Comparison of ENCODE assay signal across 9 cellular contexts in genomic region chr1:61743716-61744620, GRCh38. TPM values are rescaled to one million over a fixed set of nuclear protein-coding genes. Genes with fewer than 3 reads are reported as not detected.
DNase-seq lines count a peak whose midpoint lies in the region; ATAC-seq and TF ChIP-seq lines count a peak whose summit lies in the region.
"Had no signal": no experiment of that assay in that cellular context is flagged by ENCODE, and none has a peak within 500 bp of the region (broad histone marks: within the 10 kb centered on the region; RNA-seq: fewer than 3 reads in every experiment).

No MANE protein-coding gene starts in this region.

- H3K27ac Mint-ChIP-seq in activated CD4-positive, alpha-beta memory T cell treated with anti-CD3 and anti-CD28 coated beads for 36 hours, result no peak overlapping the region
- H3K27ac Mint-ChIP-seq in glutamatergic neuron (ENCODE audit: unreplicated experiment), result no peak overlapping the region

- peaks cover 16% of the 10 kb centered on the region for H3K4me1 ChIP-seq in smooth muscle cell (ENCODE audit: low read depth)

- H3K4me2 ChIP-seq in smooth muscle cell, result peak overlapping the region; percentile 99

- intact Hi-C loops in activated CD4-positive, alpha-beta memory T cell treated with anti-CD3 and anti-CD28 coated beads for 36 hours (cut with micrococcal nuclease), result no loop called here

- 37% methylated on average over 6 of the region's 6 CpGs for WGBS in smooth muscle cell (ENCODE audit: low lambda C conversion rate)

- H3F3A ChIP-seq in smooth muscle cell (ENCODE audit: low read depth), result peaks cover 5% of the 10 kb centered on the region

- CTCF ChIA-PET in activated CD4-positive, alpha-beta memory T cell treated with anti-CD3 and anti-CD28 coated beads for 36 hours (lab: Charles Lee), result interaction anchor here (0.6 kb wide), 1 partner anchor 14 kb away, joined by 3 read pairs; no protein-coding TSS in a partner anchor

- no peaks in the 10 kb centered on the region for H4K20me1 ChIP-seq in smooth muscle cell (ENCODE audit: low read depth)

- H3K79me2 ChIP-seq in smooth muscle cell (ENCODE audit: low read depth), result peaks cover 21% of the 10 kb centered on the region

- DNase-seq in NCI-H748 (lab: John Stamatoyannopoulos, UW; ENCODE audit: unreplicated experiment) (peak; percentile 10), NCI-H748 treated with DMSO at 0.1 percent for 48 hours (lab: John Stamatoyannopoulos, UW) (no peak), glutamatergic neuron (no peak), smooth muscle cell (lab: John Stamatoyannopoulos, UW; ENCODE audit: unreplicated experiment) (no peak), DMS79 treated with DMSO at 0.1 percent for 48 hours (lab: John Stamatoyannopoulos, UW) (no peak)
- DNase-seq in activated CD4-positive, alpha-beta memory T cell treated with anti-CD3 and anti-CD28 coated beads for 36 hours, result no peak
- DNase-seq in NK-92 treated with Interleukin-12 subunit alpha and Interleukin-12 subunit beta, amount 100 ng/mL, for 24 hours (lab: John Stamatoyannopoulos, UW), result no peak
- DNase-seq: NCI-H446 treated with DMSO at 0.1 percent for 48 hours had no signal

- TF ChIP-seq CTCF in glutamatergic neuron (IDR thresholded peaks at IDR 0.05; ENCODE audit: partially characterized antibody, unreplicated experiment) (no peak), smooth muscle cell (IDR thresholded peaks at IDR 0.05; ENCODE audit: borderline replicate concordance, insufficient read depth, poor library complexity, severe bottlenecking) (no peak)

- no peak overlapping the region for H3K9ac ChIP-seq in smooth muscle cell (ENCODE audit: low read depth)

- H3K4me3 ChIP-seq in smooth muscle cell, result peak overlapping the region; percentile 88

- H3K27ac ChIP-seq in smooth muscle cell (ENCODE audit: low read depth), result no peak overlapping the region

- no peaks in the 10 kb centered on the region for H3K9me3 Mint-ChIP-seq in activated CD4-positive, alpha-beta memory T cell treated with anti-CD3 and anti-CD28 coated beads for 36 hours
- peaks cover 3% of the 10 kb centered on the region for H3K9me3 Mint-ChIP-seq in glutamatergic neuron (ENCODE audit: unreplicated experiment)

- H3K27me3 ChIP-seq in smooth muscle cell (ENCODE audit: low read depth), result no peaks in the 10 kb centered on the region

- no peaks in the 10 kb centered on the region for H3K27me3 Mint-ChIP-seq in activated CD4-positive, alpha-beta memory T cell treated with anti-CD3 and anti-CD28 coated beads for 36 hours
- H3K27me3 Mint-ChIP-seq in glutamatergic neuron (ENCODE audit: unreplicated experiment), result peaks cover 1% of the 10 kb centered on the region

- H3K4me1 Mint-ChIP-seq in activated CD4-positive, alpha-beta memory T cell treated with anti-CD3 and anti-CD28 coated beads for 36 hours (ENCODE audit: low read depth), result peaks cover 30% of the 10 kb centered on the region
- H3K4me1 Mint-ChIP-seq in glutamatergic neuron (ENCODE audit: low read depth, unreplicated experiment), result no peaks in the 10 kb centered on the region

- no peak for ATAC-seq in HG02763 (IDR thresholded peaks at IDR 0.05; ENCODE audit: unreplicated experiment)

- peak overlapping the region; percentile 39 for H3K4me3 Mint-ChIP-seq in activated CD4-positive, alpha-beta memory T cell treated with anti-CD3 and anti-CD28 coated beads for 36 hours
- H3K4me3 Mint-ChIP-seq in glutamatergic neuron (ENCODE audit: unreplicated experiment), result peak overlapping the region; percentile 58

- H3K36me3 ChIP-seq in smooth muscle cell (ENCODE audit: low read depth), result no peaks in the 10 kb centered on the region

- no peaks in the 10 kb centered on the region for H3K9me3 ChIP-seq in smooth muscle cell (replicated peaks; ENCODE audit: low read depth)

- POLR2A ChIA-PET in activated CD4-positive, alpha-beta memory T cell treated with anti-CD3 and anti-CD28 coated beads for 36 hours (lab: Charles Lee), result no interaction called here

- H2AFZ ChIP-seq in smooth muscle cell (ENCODE audit: low read depth), result no peak overlapping the region

- peaks cover 3% of the 10 kb centered on the region for H3K36me3 Mint-ChIP-seq in activated CD4-positive, alpha-beta memory T cell treated with anti-CD3 and anti-CD28 coated beads for 36 hours
- no peaks in the 10 kb centered on the region for H3K36me3 Mint-ChIP-seq in glutamatergic neuron (ENCODE audit: unreplicated experiment)

RNA-seq across cellular contexts. Expression of gene PATJ, which starts 1.7 kb away (rescaled TPM):
- total RNA-seq in activated CD4-positive, alpha-beta memory T cell treated with anti-CD3 and anti-CD28 coated beads for 36 hours, result 10 to 100 TPM; 13.9 to 16.0 TPM
- 2.0 TPM for total RNA-seq in glutamatergic neuron (ENCODE audit: unreplicated experiment)
- total RNA-seq in smooth muscle cell, result 12.3 and 28.6 TPM in 2 replicates
- 3.5 and 11.3 TPM in 2 replicates for polyA plus RNA-seq in smooth muscle cell

RNA-seq across cellular contexts. Expression of gene TM2D1, which starts 19.0 kb away (rescaled TPM):
- 10 to 100 TPM; 29.7 to 34.3 TPM for total RNA-seq in activated CD4-positive, alpha-beta memory T cell treated with anti-CD3 and anti-CD28 coated beads for 36 hours
- total RNA-seq in glutamatergic neuron (ENCODE audit: unreplicated experiment), result 21.1 TPM
- 107 and 115 TPM in 2 replicates for total RNA-seq in smooth muscle cell
- polyA plus RNA-seq in smooth muscle cell, result 74.1 and 76.4 TPM in 2 replicates
